ENCODE assay signal across 25 cellular contexts in genomic region chr14:36227802-36228201, GRCh38. TPM values are rescaled to one million over a fixed set of nuclear protein-coding genes. Genes with fewer than 3 reads are reported as not detected.
DNase-seq lines count a peak whose midpoint lies in the region; ATAC-seq and TF ChIP-seq lines count a peak whose summit lies in the region.
"Had no signal": no experiment of that assay in that cellular context is flagged by ENCODE, and none has a peak within 500 bp of the region (broad histone marks: within the 10 kb centered on the region; RNA-seq: fewer than 3 reads in every experiment).

No MANE protein-coding gene starts in this region.

- H3K9me3 ChIP-seq in mucosa of rectum (ENCODE audit: control insufficient read depth in 2 of 2, low read length in 2 of 2) (no peaks in the 10 kb centered on the region), Peyer's patch (no peaks in the 10 kb centered on the region), left ventricle myocardium inferior (replicated peaks) (no peaks in the 10 kb centered on the region)
- H3K9me3 ChIP-seq: sigmoid colon, testis had no signal

- intact Hi-C loops in left ventricle myocardium inferior (cut with micrococcal nuclease): no loop called here

- CTCF ChIA-PET in RWPE1 (lab: Yijun Ruan, JAX): interaction anchor here (0.9 to 1.7 kb wide), 2 partner anchors 21 to 157 kb away, joined by 3 read pairs; no protein-coding TSS in a partner anchor

- TF ChIP-seq POLR2A in Peyer's patch (IDR thresholded peaks at IDR 0.05): no peak

- in situ Hi-C loops in Caki2 (cut with HindIII; ENCODE audit: low pct_unique_long_range_greater_than_20kb, low sequenced_read_pairs): no loop called here

- TF ChIP-seq CTCF in epithelial cell of esophagus (IDR thresholded peaks at IDR 0.05; ENCODE audit: insufficient read depth, low read depth, low read length, missing control alignments) (no peak), RWPE1 (conservative IDR thresholded peaks at IDR 0.05; ENCODE audit: low read depth) (no peak), Peyer's patch (IDR thresholded peaks at IDR 0.05) (no peak), left ventricle myocardium inferior (IDR thresholded peaks at IDR 0.05; ENCODE audit: borderline replicate concordance) (no peak)

- H3K27me3 ChIP-seq in mucosa of rectum (ENCODE audit: control insufficient read depth in 2 of 2, insufficient read depth in 2 of 2, low read length in 2 of 2) (no peaks in the 10 kb centered on the region), Peyer's patch (no peaks in the 10 kb centered on the region), left ventricle myocardium inferior (ENCODE audit: low read depth) (peaks cover 22% of the 10 kb centered on the region)
- H3K27me3 ChIP-seq: brain microvascular endothelial cell, sigmoid colon, testis had no signal

- H3K27ac ChIP-seq in mucosa of rectum (ENCODE audit: low read depth in 2 of 2, low read length in 2 of 2) (peak overlapping the region; percentile 57 to 63), RWPE1 (no peak overlapping the region), Peyer's patch (no peak overlapping the region), left ventricle myocardium inferior (replicated peaks) (no peak overlapping the region)
- H3K27ac ChIP-seq: brain microvascular endothelial cell, sigmoid colon, testis had no signal

- ATAC-seq in HG03108 (IDR thresholded peaks at IDR 0.05; ENCODE audit: unreplicated experiment): no peak
- ATAC-seq: activated T-helper 17 cell treated with anti-CD3 and anti-CD28 coated beads, Interleukin-2, amount 50 U/mL, for 72 hours; stimulated activated effector memory CD8-positive, alpha-beta T cell treated with anti-CD3 and anti-CD28 coated beads, Interleukin-12 subunit alpha, Interleukin-12 subunit beta, amount 100 ng/mL, for 72 hours had no signal

- DNase-seq in Caki2 (ENCODE audit: low read depth): peak; percentile 40
- DNase-seq in M059J (ENCODE audit: low read depth): peak; percentile 64
- DNase-seq in epithelial cell of esophagus (ENCODE audit: low read depth): peak; percentile 21
- no peak for DNase-seq in RWPE1 (ENCODE audit: low spot score)
- no peak for DNase-seq in Peyer's patch
- DNase-seq in left ventricle myocardium inferior: no peak
- DNase-seq: activated CD4-positive, alpha-beta T cell treated with anti-CD3 and anti-CD28 coated beads, Interleukin-2, amount 10 ng/mL, durations not matched to agents 24 days and 14 days; activated naive CD8-positive, alpha-beta T cell treated with anti-CD3 and anti-CD28 coated beads for 36 hours; brain microvascular endothelial cell; cortex of kidney; foreskin fibroblast; H7; NCI-H1436; NCI-H524; posterior cingulate gyrus; Right ventricle myocardium superior; sigmoid colon; T-helper 1 cell; testis had no signal

- H3K36me3 ChIP-seq in mucosa of rectum (ENCODE audit: control insufficient read depth in 2 of 2, insufficient read depth in 2 of 2, low read length in 2 of 2) (no peaks in the 10 kb centered on the region), Peyer's patch (no peaks in the 10 kb centered on the region), left ventricle myocardium inferior (no peaks in the 10 kb centered on the region)
- H3K36me3 ChIP-seq: brain microvascular endothelial cell, sigmoid colon had no signal

- H3K4me3 ChIP-seq in epithelial cell of esophagus (ENCODE audit: low read length) (no peak overlapping the region), mucosa of rectum (ENCODE audit: low read length in 2 of 2) (no peak overlapping the region), Peyer's patch (no peak overlapping the region), left ventricle myocardium inferior (no peak overlapping the region)
- H3K4me3 ChIP-seq: sigmoid colon, testis had no signal

- POLR2A ChIA-PET in RWPE1 (lab: Yijun Ruan, JAX; ENCODE audit: low non-redundant PET): no interaction called here

- H3K4me1 ChIP-seq in mucosa of rectum (ENCODE audit: control insufficient read depth in 2 of 2, insufficient read depth in 2 of 2, low read length in 2 of 2) (peaks cover 6 to 14% of the 10 kb centered on the region in 2 donors), Peyer's patch (peaks cover 0 to 5% (median 0%) of the 10 kb centered on the region in 4 donors), left ventricle myocardium inferior (no peaks in the 10 kb centered on the region)
- H3K4me1 ChIP-seq: sigmoid colon, testis had no signal

- H3K9ac ChIP-seq in mucosa of rectum (ENCODE audit: low read depth in 1 of 2, low read length in 2 of 2): no peak overlapping the region

RNA-seq across cellular contexts. Expression of gene PTCSC3, which starts 51.3 kb away (rescaled TPM):
- total RNA-seq in Caki2 (2014; rRNA removed; shearing (Covaris generic); ENCODE audit: low replicate concordance): not detected in 2 replicates
- total RNA-seq in M059J (2014; rRNA removed; shearing (Covaris generic)): not detected in 2 replicates
- not detected for total RNA-seq in Peyer's patch
- total RNA-seq in left ventricle myocardium inferior: not detected
- total RNA-seq: activated CD4-positive, alpha-beta T cell treated with anti-CD3 and anti-CD28 coated beads, Interleukin-2, amount 10 ng/mL, durations not matched to agents 24 days and 14 days; activated naive CD8-positive, alpha-beta T cell treated with anti-CD3 and anti-CD28 coated beads for 36 hours; activated T-helper 17 cell treated with anti-CD3 and anti-CD28 coated beads, Interleukin-2, amount 50 U/mL, for 72 hours; H7; LHCN-M2; mesenteric fat pad; Right ventricle myocardium superior; sigmoid colon; testis had no signal

Comparison
In these comparisons a context has a peak if more than half of its experiments do, and no peak if none do; other contexts are left out.
1. DNase-seq: peak in Caki2 (single experiment), M059J (single experiment) and epithelial cell of esophagus (single experiment); none in RWPE1 (single experiment), Peyer's patch (0 of 3) and left ventricle myocardium inferior (single experiment).
2. H3K27ac ChIP-seq: peak in mucosa of rectum (2 of 2); none in RWPE1 (single experiment), Peyer's patch (0 of 4) and left ventricle myocardium inferior (single experiment).